ENCODE assay signal across 9 cellular contexts in genomic region chr1:60848583-60849188, GRCh38.
A peak's percentile ranks its signal among the peaks of the same experiment; 100 is the strongest.
DNase-seq lines count a peak whose midpoint lies in the region; ATAC-seq and TF ChIP-seq lines count a peak whose summit lies in the region.
"Had no signal": no experiment of that assay in that cellular context is flagged by ENCODE, and none has a peak within 500 bp of the region (broad histone marks: within the 10 kb centered on the region; RNA-seq: fewer than 3 reads in every experiment).

No MANE protein-coding gene starts in this region.

- DNase-seq in right atrium auricular region (ENCODE audit: low spot score) (no peak), right cardiac atrium (no peak), NCI-H774 (lab: John Stamatoyannopoulos, UW) (peak; percentile 37), endodermal cell (no peak), progenitor cell of endocrine pancreas (ENCODE audit: low spot score, unreplicated experiment) (no peak), HuH-7.5 (ENCODE audit: low spot score) (no peak)
- DNase-seq in activated CD4-positive, alpha-beta T cell treated with anti-CD3 and anti-CD28 coated beads for 36 hours, result no peak

- no peak for ATAC-seq in right cardiac atrium
- no peak for ATAC-seq in activated CD4-positive, alpha-beta T cell treated with anti-CD3 and anti-CD28 coated beads for 36 hours
- no peak for ATAC-seq in HG03354 (IDR thresholded peaks at IDR 0.05; ENCODE audit: poor library complexity, severe bottlenecking, unreplicated experiment)

- no peak overlapping the region for H3K9ac ChIP-seq in endodermal cell (ENCODE audit: extremely low read depth, low read length, poor library complexity, severe bottlenecking)

- H3K27me3 Mint-ChIP-seq in endodermal cell (ENCODE audit: insufficient read depth), result no peaks in the 10 kb centered on the region
- peaks cover 3% of the 10 kb centered on the region for H3K27me3 Mint-ChIP-seq in progenitor cell of endocrine pancreas
- peaks cover 10% of the 10 kb centered on the region for H3K27me3 Mint-ChIP-seq in activated CD4-positive, alpha-beta T cell treated with anti-CD3 and anti-CD28 coated beads for 36 hours
- H3K27me3 Mint-ChIP-seq: dendritic cell treated with granulocyte-macrophage colony-stimulating factor and Interleukin-4, amounts not matched to agents 40 ng/mL and 50 ng/mL, for 4 days had no signal

- H3K4me3 ChIP-seq in right atrium auricular region, result no peak overlapping the region
- H3K4me3 ChIP-seq in right cardiac atrium (ENCODE audit: low read length), result no peak overlapping the region
- H3K4me3 ChIP-seq in endodermal cell (ENCODE audit: low read length), result no peak overlapping the region

- intact Hi-C loops in right cardiac atrium (cut with DNase I), result loop anchor here in 2 of 4 donors (2.0 to 5.0 kb wide), 2 partner anchors 194 kb away; no protein-coding TSS in a partner anchor
- intact Hi-C loops in activated CD4-positive, alpha-beta T cell treated with anti-CD3 and anti-CD28 coated beads for 36 hours (cut with DNase I, micrococcal nuclease), result loop anchor here (1.0 to 5.0 kb wide), 5 partner anchors 194 to 1004 kb away; no protein-coding TSS in a partner anchor

- TF ChIP-seq CTCF in right atrium auricular region (IDR thresholded peaks at IDR 0.05) (peak; percentile 37 to 63), endodermal cell (conservative IDR thresholded peaks at IDR 0.05) (peak; percentile 83), progenitor cell of endocrine pancreas (IDR thresholded peaks at IDR 0.05; ENCODE audit: unreplicated experiment) (peak; percentile 77)

- H3K27me3 ChIP-seq in right atrium auricular region, result no peaks in the 10 kb centered on the region
- H3K27me3 ChIP-seq in right cardiac atrium (ENCODE audit: control insufficient read depth, insufficient read depth), result no peaks in the 10 kb centered on the region
- H3K27me3 ChIP-seq in endodermal cell (ENCODE audit: control insufficient read depth, insufficient read depth, low read length, poor library complexity, severe bottlenecking), result no peaks in the 10 kb centered on the region

- H3K4me1 ChIP-seq in right atrium auricular region, result no peaks in the 10 kb centered on the region
- no peaks in the 10 kb centered on the region for H3K4me1 ChIP-seq in right cardiac atrium (ENCODE audit: control insufficient read depth, insufficient read depth, low read length)
- H3K4me1 ChIP-seq in endodermal cell (ENCODE audit: control insufficient read depth, insufficient read depth, low read length), result no peaks in the 10 kb centered on the region

- no peak overlapping the region for H3K4me3 Mint-ChIP-seq in endodermal cell
- no peak overlapping the region for H3K4me3 Mint-ChIP-seq in progenitor cell of endocrine pancreas (ENCODE audit: low read depth)
- H3K4me3 Mint-ChIP-seq in activated CD4-positive, alpha-beta T cell treated with anti-CD3 and anti-CD28 coated beads for 36 hours, result no peak overlapping the region
- H3K4me3 Mint-ChIP-seq: dendritic cell treated with granulocyte-macrophage colony-stimulating factor and Interleukin-4, amounts not matched to agents 40 ng/mL and 50 ng/mL, for 4 days had no signal

- CTCF ChIA-PET in activated CD4-positive, alpha-beta T cell treated with anti-CD3 and anti-CD28 coated beads for 36 hours (lab: Charles Lee), result interaction anchor here (0.6 to 2.3 kb wide), 14 partner anchors 9 to 775 kb away, joined by 3 to 22 read pairs (median 3); no protein-coding TSS in a partner anchor

- H3K36me3 Mint-ChIP-seq in endodermal cell (ENCODE audit: low read depth) (peaks cover 5% of the 10 kb centered on the region), progenitor cell of endocrine pancreas (ENCODE audit: insufficient read depth) (no peaks in the 10 kb centered on the region)
- H3K36me3 Mint-ChIP-seq in activated CD4-positive, alpha-beta T cell treated with anti-CD3 and anti-CD28 coated beads for 36 hours (ENCODE audit: low read depth), result no peaks in the 10 kb centered on the region

- H3K9me3 Mint-ChIP-seq in endodermal cell, result peaks cover 23% of the 10 kb centered on the region
- peaks cover 12% of the 10 kb centered on the region for H3K9me3 Mint-ChIP-seq in progenitor cell of endocrine pancreas (ENCODE audit: low read depth)
- H3K9me3 Mint-ChIP-seq in activated CD4-positive, alpha-beta T cell treated with anti-CD3 and anti-CD28 coated beads for 36 hours (ENCODE audit: low read depth), result peaks cover 1% of the 10 kb centered on the region
- H3K9me3 Mint-ChIP-seq: dendritic cell treated with granulocyte-macrophage colony-stimulating factor and Interleukin-4, amounts not matched to agents 40 ng/mL and 50 ng/mL, for 4 days had no signal

- H3K27ac Mint-ChIP-seq in endodermal cell, result peak overlapping the region; percentile 8
- H3K27ac Mint-ChIP-seq in progenitor cell of endocrine pancreas, result no peak overlapping the region
- H3K27ac Mint-ChIP-seq in activated CD4-positive, alpha-beta T cell treated with anti-CD3 and anti-CD28 coated beads for 36 hours, result no peak overlapping the region
- H3K27ac Mint-ChIP-seq: dendritic cell treated with granulocyte-macrophage colony-stimulating factor and Interleukin-4, amounts not matched to agents 40 ng/mL and 50 ng/mL, for 4 days had no signal

- H3K36me3 ChIP-seq in right atrium auricular region (no peaks in the 10 kb centered on the region), endodermal cell (ENCODE audit: control insufficient read depth, insufficient read depth, low read length) (no peaks in the 10 kb centered on the region)

- H3K27ac ChIP-seq in right atrium auricular region (no peak overlapping the region), right cardiac atrium (ENCODE audit: low read length) (no peak overlapping the region), endodermal cell (ENCODE audit: low read depth, low read length) (no peak overlapping the region)

- H3K4me1 Mint-ChIP-seq in endodermal cell (no peaks in the 10 kb centered on the region), progenitor cell of endocrine pancreas (ENCODE audit: low read depth) (no peaks in the 10 kb centered on the region)
- no peaks in the 10 kb centered on the region for H3K4me1 Mint-ChIP-seq in activated CD4-positive, alpha-beta T cell treated with anti-CD3 and anti-CD28 coated beads for 36 hours

- H3K9me3 ChIP-seq in right atrium auricular region (peaks cover 0 to 5% of the 10 kb centered on the region in 2 donors), right cardiac atrium (ENCODE audit: control insufficient read depth, low read length) (no peaks in the 10 kb centered on the region), endodermal cell (ENCODE audit: control insufficient read depth, low read length) (peaks cover 7% of the 10 kb centered on the region)

- POLR2A ChIA-PET in activated CD4-positive, alpha-beta T cell treated with anti-CD3 and anti-CD28 coated beads for 36 hours (lab: Charles Lee), result interaction anchor here (0.7 kb wide), 1 partner anchor 734 kb away, joined by 8 read pairs; no protein-coding TSS in a partner anchor

- WGBS in right cardiac atrium, result 38% methylated on average over 1 of the region's 1 CpG
- WGBS in endodermal cell (ENCODE audit: insufficient coverage in 1 of 2, insufficient read length in 1 of 2), 2 experiments, result 0% methylated on average over 1 of the region's 1 CpG; no CpG with 5 or more reads in 1 of the 2 experiments
